ENCODE assay signal across 18 cellular contexts in genomic region chr4:185259719-185260118, GRCh38. TPM values are rescaled to one million over a fixed set of nuclear protein-coding genes. Genes with fewer than 3 reads are reported as not detected.
A peak's percentile ranks its signal among the peaks of the same experiment; 100 is the strongest.
DNase-seq lines count a peak whose midpoint lies in the region; ATAC-seq, FAIRE-seq and TF ChIP-seq lines count a peak whose summit lies in the region.
"Had no signal": no experiment of that assay in that cellular context is flagged by ENCODE, and none has a peak within 500 bp of the region (broad histone marks: within the 10 kb centered on the region; RNA-seq: fewer than 3 reads in every experiment).

No MANE protein-coding gene starts in this region.

- WGBS in K562 (ENCODE audit: insufficient coverage, low coverage, missing lambda C conversion rate) = 76% methylated on average over 8 of the region's 8 CpGs
- no CpG with 5 or more reads among the region's 8 CpGs for WGBS in mesendoderm (ENCODE audit: extremely low coverage, insufficient coverage, low lambda C conversion rate)

- no peak overlapping the region for H4K5ac ChIP-seq in mesendoderm (ENCODE audit: low read length)

- H4K20me1 ChIP-seq in GM23338 (replicated peaks; ENCODE audit: insufficient read depth) = no peaks in the 10 kb centered on the region
- H4K20me1 ChIP-seq in OCI-LY1 (ENCODE audit: insufficient read depth, low read length) = no peaks in the 10 kb centered on the region
- no peaks in the 10 kb centered on the region for H4K20me1 ChIP-seq in K562 (replicated peaks; ENCODE audit: control insufficient read depth, insufficient read depth, low read length)

- H2BK5ac ChIP-seq in mesendoderm (ENCODE audit: low read length) = no peak overlapping the region

- H3K27me3 ChIP-seq in GM23338 (ENCODE audit: insufficient read depth) (no peaks in the 10 kb centered on the region), OCI-LY1 (ENCODE audit: insufficient read depth, low read length) (no peaks in the 10 kb centered on the region), K562 (ENCODE audit: control insufficient read depth in 2 of 2, insufficient read depth in 2 of 2, low read length in 2 of 2) (no peaks in the 10 kb centered on the region), mesendoderm (ENCODE audit: insufficient read depth, low read length, poor library complexity) (no peaks in the 10 kb centered on the region)

- no peaks in the 10 kb centered on the region for H3K9me1 ChIP-seq in K562 (ENCODE audit: control insufficient read depth, insufficient read depth, low read length)

- H3K9me3 ChIP-seq in OCI-LY1 (ENCODE audit: low read length) (no peaks in the 10 kb centered on the region), K562 (replicated peaks; ENCODE audit: control insufficient read depth, insufficient read depth, low read depth, low read length) (no peaks in the 10 kb centered on the region)
- H3K9me3 ChIP-seq: HAP-1 had no signal

- H3K4me2 ChIP-seq in GM23338 (no peak overlapping the region), OCI-LY1 (ENCODE audit: low read length) (peak overlapping the region; percentile 26; the same call in 1 of the 2 replicates), K562 (ENCODE audit: insufficient read depth, low read length) (no peak overlapping the region), mesendoderm (ENCODE audit: low read length) (no peak overlapping the region)

- TF ChIP-seq CTCF in GM23338 (conservative IDR thresholded peaks at IDR 0.05; ENCODE audit: low read depth in 2 of 2) = no peak
- TF ChIP-seq CTCF in OCI-LY1 (IDR thresholded peaks at IDR 0.05; ENCODE audit: low read length) = no peak
- TF ChIP-seq CTCF in K562 (IDR thresholded peaks at IDR 0.05 in 2 of 3, conservative IDR thresholded peaks at IDR 0.05 in 1 of 3; ENCODE audit: insufficient read depth in 2 of 3, low read depth in 1 of 3, low read length in 3 of 3) = no peak
- no peak for TF ChIP-seq CTCF in mesothelial cell of epicardium (IDR thresholded peaks at IDR 0.05; ENCODE audit: unreplicated experiment)

- no peaks in the 10 kb centered on the region for H3K36me3 ChIP-seq in GM23338 (ENCODE audit: insufficient read depth)
- peaks cover 33% of the 10 kb centered on the region for H3K36me3 ChIP-seq in OCI-LY1 (ENCODE audit: insufficient read depth, low read length)
- H3K36me3 ChIP-seq in K562 (ENCODE audit: control insufficient read depth, insufficient read depth, low read length) = peaks cover 4% of the 10 kb centered on the region; the same call in 1 of the 3 replicates
- no peaks in the 10 kb centered on the region for H3K36me3 ChIP-seq in mesendoderm (ENCODE audit: control insufficient read depth, insufficient read depth, low read length)
- H3K36me3 ChIP-seq: HAP-1 had no signal

- FAIRE-seq in K562 (lab: Jason Lieb, UNC) = peak; percentile 6

- peak overlapping the region; percentile 16 for H3K4ac ChIP-seq in mesendoderm (ENCODE audit: low read depth, low read length)

- in situ Hi-C loops in K562 (cut with MboI) = no loop called here

- no peaks in the 10 kb centered on the region; the same call in 2 of the 3 replicates for H3K36me3 Mint-ChIP-seq in GM23338 (ENCODE audit: low read depth)
- peaks cover 1% of the 10 kb centered on the region for H3K36me3 Mint-ChIP-seq in mesothelial cell of epicardium
- H3K36me3 Mint-ChIP-seq: CD14-positive monocyte had no signal

- no peak overlapping the region for H3K4me3 Mint-ChIP-seq in GM23338
- no peak overlapping the region for H3K4me3 Mint-ChIP-seq in mesothelial cell of epicardium
- H3K4me3 Mint-ChIP-seq: CD14-positive monocyte had no signal

- no peak overlapping the region for H2AFZ ChIP-seq in GM23338
- no peak overlapping the region for H2AFZ ChIP-seq in OCI-LY1 (ENCODE audit: low read length)
- H2AFZ ChIP-seq in K562 (ENCODE audit: low read depth, low read length) = no peak overlapping the region

- TF ChIP-seq POLR2A in K562 (conservative IDR thresholded peaks at IDR 0.05) = no peak

- CTCF ChIA-PET in K562 (lab: Yijun Ruan, JAX; ENCODE audit: low intra/inter-chr PET ratio) = interaction anchor here (0.6 kb wide), 1 partner anchor 40 kb away, joined by 7 read pairs; no protein-coding TSS in a partner anchor

- no TSS peak for BruUV-seq in K562 (replicated peaks; lab: Mats Ljungman, UMichigan)

- ATAC-seq in GM23338 = peak; percentile 83
- ATAC-seq in K562 = no peak
- no peak for ATAC-seq in HG03135 (IDR thresholded peaks at IDR 0.05; ENCODE audit: unreplicated experiment)
- no peak for ATAC-seq in HG03521 (IDR thresholded peaks at IDR 0.05; ENCODE audit: unreplicated experiment)
- ATAC-seq: Right ventricle myocardium inferior had no signal

- no peak for TF ChIP-seq EP300 in K562 (IDR thresholded peaks at IDR 0.05; ENCODE audit: low read length)

- DNase-seq in GM23338 (ENCODE audit: low spot score) = no peak
- DNase-seq in K562 (ENCODE audit: extremely low read depth in 1 of 4, low spot score in 3 of 4) = no peak
- no peak for DNase-seq in mesendoderm
- no peak for DNase-seq in mesothelial cell of epicardium (ENCODE audit: low spot score in 2 of 2, unreplicated experiment in 2 of 2)
- no peak for DNase-seq in GOT3 (lab: John Stamatoyannopoulos, UW)
- DNase-seq: 8988T, DMS79 treated with DMSO at 0.1 percent for 48 hours, KG1, NCI-H1048, NCI-H1436 treated with DMSO at 0.1 percent for 48 hours, NCI-H2029, NCI-H526 treated with DMSO at 0.1 percent for 48 hours had no signal

- H3K4me1 Mint-ChIP-seq in GM23338 = peaks cover 18% of the 10 kb centered on the region
- peaks cover 2% of the 10 kb centered on the region for H3K4me1 Mint-ChIP-seq in mesothelial cell of epicardium
- H3K4me1 Mint-ChIP-seq: CD14-positive monocyte had no signal

- no peak overlapping the region for H3K4me3 ChIP-seq in GM23338
- no peak overlapping the region for H3K4me3 ChIP-seq in OCI-LY1 (ENCODE audit: low read depth, low read length, poor library complexity, severe bottlenecking)
- H3K4me3 ChIP-seq in K562 = no peak overlapping the region
- H3K4me3 ChIP-seq in mesendoderm (ENCODE audit: low read length) = no peak overlapping the region
- H3K4me3 ChIP-seq: HAP-1 had no signal

- peaks cover 2% of the 10 kb centered on the region for H3K79me1 ChIP-seq in mesendoderm (ENCODE audit: low read length)

- H3K9ac ChIP-seq in OCI-LY1 (ENCODE audit: low read length) = no peak overlapping the region; the same call in 1 of the 2 replicates
- no peak overlapping the region for H3K9ac ChIP-seq in K562 (ENCODE audit: insufficient read depth in 1 of 2, low read depth in 2 of 2, low read length in 2 of 2)
- H3K9ac ChIP-seq in mesendoderm (ENCODE audit: low read length) = no peak overlapping the region

- POLR2A ChIA-PET in K562 (lab: Yijun Ruan, JAX) = no interaction called here

- no peak overlapping the region for H4K8ac ChIP-seq in mesendoderm (ENCODE audit: low read depth, low read length)

- H3K27ac ChIP-seq in GM23338 (ENCODE audit: low read depth) (no peak overlapping the region), OCI-LY1 (ENCODE audit: low read depth, low read length, poor library complexity, severe bottlenecking) (peak overlapping the region; percentile 80), K562 (ENCODE audit: extremely low read depth, low read depth, low read length) (no peak overlapping the region), mesendoderm (ENCODE audit: low read depth, low read length) (no peak overlapping the region)

- H3K4me1 ChIP-seq in GM23338 (ENCODE audit: insufficient read depth) (no peaks in the 10 kb centered on the region), OCI-LY1 (ENCODE audit: insufficient read depth, low read length, severe bottlenecking) (peaks cover 97% of the 10 kb centered on the region), K562 (replicated peaks in 1 of 2; ENCODE audit: control insufficient read depth in 2 of 2, insufficient read depth in 2 of 2, low read length in 2 of 2) (peaks cover 3 to 25% of the 10 kb centered on the region in 2 experiments; a peak in 4 of 5 replicates), mesendoderm (ENCODE audit: control insufficient read depth, low read depth, low read length) (no peaks in the 10 kb centered on the region)

- H3K27ac Mint-ChIP-seq in GM23338 (peak overlapping the region; percentile 86), mesothelial cell of epicardium (no peak overlapping the region)
- H3K27ac Mint-ChIP-seq: CD14-positive monocyte had no signal

- H3K79me2 ChIP-seq in GM23338 (replicated peaks; ENCODE audit: insufficient read depth) (no peaks in the 10 kb centered on the region), OCI-LY1 (ENCODE audit: insufficient read depth, low read length) (peaks cover 3% of the 10 kb centered on the region; the same call in 1 of the 2 replicates), K562 (ENCODE audit: control insufficient read depth, insufficient read depth, low read length) (no peaks in the 10 kb centered on the region), mesendoderm (ENCODE audit: control insufficient read depth, insufficient read depth, low read length) (no peaks in the 10 kb centered on the region)

- no peak overlapping the region for H3K56ac ChIP-seq in mesendoderm (ENCODE audit: low read length)

- H3K9me3 Mint-ChIP-seq in GM23338 (no peaks in the 10 kb centered on the region), mesothelial cell of epicardium (no peaks in the 10 kb centered on the region)
- H3K9me3 Mint-ChIP-seq: CD14-positive monocyte had no signal

- no peak overlapping the region for H3K18ac ChIP-seq in mesendoderm (ENCODE audit: low read length)

- H3F3A ChIP-seq in GM23338 (replicated peaks; ENCODE audit: low read depth) (no peaks in the 10 kb centered on the region), OCI-LY1 (ENCODE audit: insufficient read depth, low read length) (no peaks in the 10 kb centered on the region)

- H3K27me3 Mint-ChIP-seq in GM23338 (ENCODE audit: insufficient read depth, low read depth, poor library complexity) (no peaks in the 10 kb centered on the region), mesothelial cell of epicardium (ENCODE audit: low read depth) (no peaks in the 10 kb centered on the region)

- no peaks in the 10 kb centered on the region for H3K9me2 ChIP-seq in GM23338 (ENCODE audit: insufficient read depth)
- H3K9me2 ChIP-seq in OCI-LY1 (ENCODE audit: low read depth, low read length) = no peaks in the 10 kb centered on the region

- H2AK5ac ChIP-seq in mesendoderm (ENCODE audit: low read length) = no peak overlapping the region

- no peak overlapping the region for H2BK15ac ChIP-seq in mesendoderm (replicated peaks; ENCODE audit: low read depth)

- no peak overlapping the region for H3K23ac ChIP-seq in mesendoderm (ENCODE audit: low read length)

- no peak for TF ChIP-seq RAD21 in K562 (CRISPR knock-in tag; conservative IDR thresholded peaks at IDR 0.05 in 1 of 2, IDR thresholded peaks at IDR 0.05 in 1 of 2)

- intact Hi-C loops in K562 (cut with micrococcal nuclease) = no loop called here

- H2BK120ac ChIP-seq in mesendoderm (ENCODE audit: low read depth, low read length) = no peak overlapping the region

RNA-seq across cellular contexts. Expression of gene SNX25, which starts 50.3 kb away (rescaled TPM):
- 17.7 and 25.0 TPM in 2 replicates for total RNA-seq in GM23338 (2014; rRNA removed; shearing (Covaris generic))
- 6.9 TPM in 2 replicates for polyA plus RNA-seq in GM23338 (2016; fragmentation: Nextera tagmentation; extraction: Ambion mirVana)
- 50.4 and 67.3 TPM in 2 replicates for total RNA-seq in K562 (2011; cell fraction: chromatin; rRNA removed; ENCODE audit: low replicate concordance)
- total RNA-seq in K562 (2011; cell fraction: nucleolus; rRNA removed) = 12.7 and 16.2 TPM in 2 replicates
- 27.6 and 33.9 TPM in 2 replicates for total RNA-seq in K562 (2011; cell fraction: nucleoplasm; rRNA removed)
- 9.4 and 10.4 TPM in 2 replicates for total RNA-seq in K562 (2014; rRNA removed)
- 15.5 and 18.0 TPM in 2 replicates for total RNA-seq in K562 (2014; rRNA removed; fragmentation: Illumina TruSeq; extraction: Trizol)
- total RNA-seq in K562 (2015; rRNA removed; fragmentation: Illumina TruSeq; extraction: Trizol) = 12.7 and 14.4 TPM in 2 replicates
- total RNA-seq in K562 (2021) = 12.6 and 14.4 TPM in 2 replicates
- polyA plus RNA-seq in K562 (2011; rRNA removed) = 21.9 and 23.4 TPM in 2 replicates
- polyA plus RNA-seq in K562 (2011; cell fraction: cytosol; rRNA removed) = 2.3 and 9.1 TPM in 2 replicates
- 13.5 and 17.9 TPM in 2 replicates for polyA plus RNA-seq in K562 (2011; cell fraction: nucleus; rRNA removed)
- 6.5 and 10.3 TPM in 2 replicates for polyA plus RNA-seq in K562 (2012)
- 10.4 and 13.3 TPM in 2 replicates for polyA plus RNA-seq in K562 (2014; fragmentation: Illumina TruSeq; extraction: Trizol)
- polyA plus RNA-seq in K562 (2014; fragmentation: Nextera tagmentation; extraction: Ambion mirVana) = 1 to 10 TPM; 2.5 TPM
- 9.5 and 9.6 TPM in 2 replicates for polyA plus RNA-seq in K562 (2014; rRNA removed)
- polyA minus RNA-seq in K562 (2011; rRNA and poly(A)+ RNA removed) = 57.4 and 75.6 TPM in 2 replicates
- polyA minus RNA-seq in K562 (2011; cell fraction: cytosol; rRNA and poly(A)+ RNA removed) = 14.9 and 15.0 TPM in 2 replicates
- polyA minus RNA-seq in K562 (2011; cell fraction: nucleus; rRNA and poly(A)+ RNA removed) = 11.8 and 26.8 TPM in 2 replicates
- 7.4 TPM for polyA plus RNA-seq in mesendoderm (2013, experiment 1 of 2)
- polyA plus RNA-seq in mesendoderm (2013, experiment 2 of 2) = 7.6 TPM
- 10.9 to 12.8 TPM (median 12.1 TPM) in 3 replicates for total RNA-seq in mesothelial cell of epicardium

RNA-seq across cellular contexts. Expression of gene CFAP97, which starts 55.9 kb away (rescaled TPM):
- 37.7 and 38.4 TPM in 2 replicates for total RNA-seq in GM23338 (2014; rRNA removed; shearing (Covaris generic))
- polyA plus RNA-seq in GM23338 (2016; fragmentation: Nextera tagmentation; extraction: Ambion mirVana) = 59.2 and 73.3 TPM in 2 replicates
- total RNA-seq in K562 (2011; cell fraction: chromatin; rRNA removed; ENCODE audit: low replicate concordance) = 13.8 and 79.1 TPM in 2 replicates
- total RNA-seq in K562 (2011; cell fraction: nucleolus; rRNA removed) = 7.0 and 11.4 TPM in 2 replicates
- 19.9 and 32.4 TPM in 2 replicates for total RNA-seq in K562 (2011; cell fraction: nucleoplasm; rRNA removed)
- total RNA-seq in K562 (2014; rRNA removed) = 19.9 and 22.0 TPM in 2 replicates
- total RNA-seq in K562 (2014; rRNA removed; fragmentation: Illumina TruSeq; extraction: Trizol) = 57.7 and 68.7 TPM in 2 replicates
- total RNA-seq in K562 (2015; rRNA removed; fragmentation: Illumina TruSeq; extraction: Trizol) = 51.3 and 57.5 TPM in 2 replicates
- total RNA-seq in K562 (2021) = 42.7 and 44.6 TPM in 2 replicates
- polyA plus RNA-seq in K562 (2011; rRNA removed) = 48.0 and 57.8 TPM in 2 replicates
- 9.1 and 19.2 TPM in 2 replicates for polyA plus RNA-seq in K562 (2011; cell fraction: cytosol; rRNA removed)
- polyA plus RNA-seq in K562 (2011; cell fraction: nucleus; rRNA removed) = 14.3 and 16.2 TPM in 2 replicates
- 23.9 and 27.7 TPM in 2 replicates for polyA plus RNA-seq in K562 (2012)
- 35.7 and 44.4 TPM in 2 replicates for polyA plus RNA-seq in K562 (2014; fragmentation: Illumina TruSeq; extraction: Trizol)
- 10 to 100 TPM; 17.3 to 42.7 TPM for polyA plus RNA-seq in K562 (2014; fragmentation: Nextera tagmentation; extraction: Ambion mirVana)
- polyA plus RNA-seq in K562 (2014; rRNA removed) = 21.3 and 24.6 TPM in 2 replicates
- 82.2 and 111 TPM in 2 replicates for polyA minus RNA-seq in K562 (2011; rRNA and poly(A)+ RNA removed)
- polyA minus RNA-seq in K562 (2011; cell fraction: cytosol; rRNA and poly(A)+ RNA removed) = 22.3 and 34.3 TPM in 2 replicates
- polyA minus RNA-seq in K562 (2011; cell fraction: nucleus; rRNA and poly(A)+ RNA removed) = 14.9 and 27.8 TPM in 2 replicates
- 26.2 TPM for polyA plus RNA-seq in mesendoderm (2013, experiment 1 of 2)
- 25.7 TPM for polyA plus RNA-seq in mesendoderm (2013, experiment 2 of 2)
- 28.2 to 30.2 TPM (median 29.2 TPM) in 3 replicates for total RNA-seq in mesothelial cell of epicardium
